7 cellular contexts compared by ENCODE assay signal in genomic region chr1:174142836-174143235, GRCh38.
"Had no signal": no experiment of that assay in that cellular context is flagged by ENCODE, and none has a peak within 500 bp of the region (broad histone marks: within the 10 kb centered on the region; RNA-seq: fewer than 3 reads in every experiment).

No MANE protein-coding gene starts in this region.

- FAIRE-seq: G401.6, GM12878, GM12891, GM12892, GM18507 had no signal

- H3K4me3 ChIP-seq: GM12878 had no signal

- DNase-seq: GDM1, GF-D8 had no signal

- ATAC-seq: GM12878 had no signal
